In genomic region chr1:145917595-145917994, GRCh38 we compare ENCODE assay signal across 1 cellular context.
TF ChIP-seq lines count a peak whose summit lies in the region.

No MANE protein-coding gene starts in this region.

TF ChIP-seq in GM23338, 12 proteins besides CTCF, POLR2A, EP300 and RAD21 (continued from another document):
- no peak for TF ChIP-seq REST (IDR thresholded peaks at IDR 0.05; ENCODE audit: unreplicated experiment)
TF ChIP-seq in GM23338: peak in this region for 0.
